In genomic region chr13:41310963-41311606, GRCh38 we compare ENCODE assay signal across 1 cellular context.
A peak's percentile ranks its signal among the peaks of the same experiment; 100 is the strongest.
TF ChIP-seq lines count a peak whose summit lies in the region.

TSS of gene NAA16 (plus strand) at chr13:41311267. CDS start at chr13:41311529, 262 bp downstream.

TF ChIP-seq in GM12878, 131 proteins besides CTCF, POLR2A, EP300 and RAD21 (continued from another document and continues in another):
- TF ChIP-seq, protein P1, sequence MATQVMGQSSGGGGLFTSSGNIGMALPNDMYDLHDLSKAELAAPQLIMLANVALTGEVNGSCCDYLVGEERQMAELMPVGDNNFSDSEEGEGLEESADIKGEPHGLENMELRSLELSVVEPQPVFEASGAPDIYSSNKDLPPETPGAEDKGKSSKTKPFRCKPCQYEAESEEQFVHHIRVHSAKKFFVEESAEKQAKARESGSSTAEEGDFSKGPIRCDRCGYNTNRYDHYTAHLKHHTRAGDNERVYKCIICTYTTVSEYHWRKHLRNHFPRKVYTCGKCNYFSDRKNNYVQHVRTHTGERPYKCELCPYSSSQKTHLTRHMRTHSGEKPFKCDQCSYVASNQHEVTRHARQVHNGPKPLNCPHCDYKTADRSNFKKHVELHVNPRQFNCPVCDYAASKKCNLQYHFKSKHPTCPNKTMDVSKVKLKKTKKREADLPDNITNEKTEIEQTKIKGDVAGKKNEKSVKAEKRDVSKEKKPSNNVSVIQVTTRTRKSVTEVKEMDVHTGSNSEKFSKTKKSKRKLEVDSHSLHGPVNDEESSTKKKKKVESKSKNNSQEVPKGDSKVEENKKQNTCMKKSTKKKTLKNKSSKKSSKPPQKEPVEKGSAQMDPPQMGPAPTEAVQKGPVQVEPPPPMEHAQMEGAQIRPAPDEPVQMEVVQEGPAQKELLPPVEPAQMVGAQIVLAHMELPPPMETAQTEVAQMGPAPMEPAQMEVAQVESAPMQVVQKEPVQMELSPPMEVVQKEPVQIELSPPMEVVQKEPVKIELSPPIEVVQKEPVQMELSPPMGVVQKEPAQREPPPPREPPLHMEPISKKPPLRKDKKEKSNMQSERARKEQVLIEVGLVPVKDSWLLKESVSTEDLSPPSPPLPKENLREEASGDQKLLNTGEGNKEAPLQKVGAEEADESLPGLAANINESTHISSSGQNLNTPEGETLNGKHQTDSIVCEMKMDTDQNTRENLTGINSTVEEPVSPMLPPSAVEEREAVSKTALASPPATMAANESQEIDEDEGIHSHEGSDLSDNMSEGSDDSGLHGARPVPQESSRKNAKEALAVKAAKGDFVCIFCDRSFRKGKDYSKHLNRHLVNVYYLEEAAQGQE (IDR thresholded peaks at IDR 0.05; ENCODE audit: low read depth, low read length), result no peak
- TF ChIP-seq SRF (IDR thresholded peaks at IDR 0.05; ENCODE audit: low read depth in 2 of 2, low read length in 2 of 2) (no peak), RB1 (IDR thresholded peaks at IDR 0.05; ENCODE audit: borderline replicate concordance) (peak; percentile 97), PKNOX1 (IDR thresholded peaks at IDR 0.05) (no peak; the same call in 1 of the 2 replicates), ZNF592 (IDR thresholded peaks at IDR 0.05) (no peak), NKRF (conservative IDR thresholded peaks at IDR 0.05) (no peak; the same call in none of the 2 replicates), E2F8 (IDR thresholded peaks at IDR 0.05; ENCODE audit: low read depth, partially characterized antibody) (no peak), CREB1 (IDR thresholded peaks at IDR 0.05; ENCODE audit: low read depth) (no peak), ZNF217 (IDR thresholded peaks at IDR 0.05) (no peak), HSF1 (IDR thresholded peaks at IDR 0.05; ENCODE audit: low read depth, low read length) (no peak), TAF1 (IDR thresholded peaks at IDR 0.05; ENCODE audit: borderline replicate concordance, low read depth, low read length) (peak; percentile 40; the same call in 1 of the 2 replicates), ZNF274 (IDR thresholded peaks at IDR 0.05; ENCODE audit: insufficient read depth, insufficient read length) (no peak), IRF4 (IDR thresholded peaks at IDR 0.05; ENCODE audit: low read depth, low read length) (peak; percentile 51; the same call in 1 of the 2 replicates), TBL1XR1 (IDR thresholded peaks at IDR 0.05; ENCODE audit: low read depth, low read length) (no peak), EGR1 (IDR thresholded peaks at IDR 0.05; ENCODE audit: borderline replicate concordance in 1 of 2, low read depth in 2 of 2, low read length in 2 of 2) (peak in 1 of 2 experiments; percentile 90; a peak in 2 of 3 replicates), MEF2B (IDR thresholded peaks at IDR 0.05; ENCODE audit: partially characterized antibody, poor library complexity, severe bottlenecking) (peak; percentile 91), RCOR1 (conservative IDR thresholded peaks at IDR 0.05; ENCODE audit: low read depth, low read length) (peak; percentile 69; the same call in 1 of the 2 replicates), ZZZ3 (IDR thresholded peaks at IDR 0.05; ENCODE audit: control insufficient read depth, insufficient read length, low read depth) (no peak), SREBF1 (IDR thresholded peaks at IDR 0.05; ENCODE audit: low read length) (0 out of 2 replicates have a peak, but pooled peaks have one; percentile 19), BHLHE40 (IDR thresholded peaks at IDR 0.05; ENCODE audit: borderline replicate concordance in 1 of 2, low read depth in 2 of 2, low read length in 1 of 2) (peak; percentile 77 to 91), MTA2 (IDR thresholded peaks at IDR 0.05; ENCODE audit: low read depth) (peak; percentile 27; the same call in 1 of the 2 replicates), NR2C1 (IDR thresholded peaks at IDR 0.05) (no peak), ASH2L (IDR thresholded peaks at IDR 0.05; ENCODE audit: borderline replicate concordance, low read depth) (peak; percentile 29; the same call in 1 of the 2 replicates), IKZF2 (IDR thresholded peaks at IDR 0.05) (peak; percentile 64 to 68), NBN (IDR thresholded peaks at IDR 0.05) (0 out of 2 replicates have a peak, but pooled peaks have one; percentile 38), IKZF1 (conservative IDR thresholded peaks at IDR 0.05) (peak; percentile 83), RUNX3 (IDR thresholded peaks at IDR 0.05; ENCODE audit: low read length) (peak; percentile 89), FOXM1 (IDR thresholded peaks at IDR 0.05; ENCODE audit: low read depth, low read length) (no peak), TCF7 (IDR thresholded peaks at IDR 0.05; ENCODE audit: borderline replicate concordance) (no peak), SREBF2 (IDR thresholded peaks at IDR 0.05; ENCODE audit: low read length) (no peak), SP1 (IDR thresholded peaks at IDR 0.05; ENCODE audit: low read depth, low read length) (peak; percentile 12), JUND (IDR thresholded peaks at IDR 0.05; ENCODE audit: low read depth, low read length) (no peak), MTA3 (IDR thresholded peaks at IDR 0.05; ENCODE audit: borderline replicate concordance, low read length) (no peak), USF1 (IDR thresholded peaks at IDR 0.05; ENCODE audit: borderline replicate concordance, extremely low read length, insufficient read depth, low read depth, low read length) (no peak), HDGF (IDR thresholded peaks at IDR 0.05) (peak; percentile 19; the same call in 1 of the 2 replicates), SMARCA5 (IDR thresholded peaks at IDR 0.05) (no peak; the same call in 1 of the 2 replicates), MYB (IDR thresholded peaks at IDR 0.05; ENCODE audit: borderline replicate concordance, low read depth, low read length) (no peak), RAD51 (IDR thresholded peaks at IDR 0.05) (no peak), STAT3 (IDR thresholded peaks at IDR 0.05; ENCODE audit: low read depth, low read length) (no peak), RBBP5 (conservative IDR thresholded peaks at IDR 0.05) (no peak), TCF12 (IDR thresholded peaks at IDR 0.05; ENCODE audit: low read depth, low read length) (peak; percentile 21; the same call in 1 of the 2 replicates), ZNF384 (IDR thresholded peaks at IDR 0.05; ENCODE audit: borderline replicate concordance, low read depth, low read length) (no peak)
- TF ChIP-seq, protein P2, sequence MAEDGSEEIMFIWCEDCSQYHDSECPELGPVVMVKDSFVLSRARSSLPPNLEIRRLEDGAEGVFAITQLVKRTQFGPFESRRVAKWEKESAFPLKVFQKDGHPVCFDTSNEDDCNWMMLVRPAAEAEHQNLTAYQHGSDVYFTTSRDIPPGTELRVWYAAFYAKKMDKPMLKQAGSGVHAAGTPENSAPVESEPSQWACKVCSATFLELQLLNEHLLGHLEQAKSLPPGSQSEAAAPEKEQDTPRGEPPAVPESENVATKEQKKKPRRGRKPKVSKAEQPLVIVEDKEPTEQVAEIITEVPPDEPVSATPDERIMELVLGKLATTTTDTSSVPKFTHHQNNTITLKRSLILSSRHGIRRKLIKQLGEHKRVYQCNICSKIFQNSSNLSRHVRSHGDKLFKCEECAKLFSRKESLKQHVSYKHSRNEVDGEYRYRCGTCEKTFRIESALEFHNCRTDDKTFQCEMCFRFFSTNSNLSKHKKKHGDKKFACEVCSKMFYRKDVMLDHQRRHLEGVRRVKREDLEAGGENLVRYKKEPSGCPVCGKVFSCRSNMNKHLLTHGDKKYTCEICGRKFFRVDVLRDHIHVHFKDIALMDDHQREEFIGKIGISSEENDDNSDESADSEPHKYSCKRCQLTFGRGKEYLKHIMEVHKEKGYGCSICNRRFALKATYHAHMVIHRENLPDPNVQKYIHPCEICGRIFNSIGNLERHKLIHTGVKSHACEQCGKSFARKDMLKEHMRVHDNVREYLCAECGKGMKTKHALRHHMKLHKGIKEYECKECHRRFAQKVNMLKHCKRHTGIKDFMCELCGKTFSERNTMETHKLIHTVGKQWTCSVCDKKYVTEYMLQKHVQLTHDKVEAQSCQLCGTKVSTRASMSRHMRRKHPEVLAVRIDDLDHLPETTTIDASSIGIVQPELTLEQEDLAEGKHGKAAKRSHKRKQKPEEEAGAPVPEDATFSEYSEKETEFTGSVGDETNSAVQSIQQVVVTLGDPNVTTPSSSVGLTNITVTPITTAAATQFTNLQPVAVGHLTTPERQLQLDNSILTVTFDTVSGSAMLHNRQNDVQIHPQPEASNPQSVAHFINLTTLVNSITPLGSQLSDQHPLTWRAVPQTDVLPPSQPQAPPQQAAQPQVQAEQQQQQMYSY (CRISPR knock-in tag; IDR thresholded peaks at IDR 0.05), result no peak
